In the genomic region with DNA sequence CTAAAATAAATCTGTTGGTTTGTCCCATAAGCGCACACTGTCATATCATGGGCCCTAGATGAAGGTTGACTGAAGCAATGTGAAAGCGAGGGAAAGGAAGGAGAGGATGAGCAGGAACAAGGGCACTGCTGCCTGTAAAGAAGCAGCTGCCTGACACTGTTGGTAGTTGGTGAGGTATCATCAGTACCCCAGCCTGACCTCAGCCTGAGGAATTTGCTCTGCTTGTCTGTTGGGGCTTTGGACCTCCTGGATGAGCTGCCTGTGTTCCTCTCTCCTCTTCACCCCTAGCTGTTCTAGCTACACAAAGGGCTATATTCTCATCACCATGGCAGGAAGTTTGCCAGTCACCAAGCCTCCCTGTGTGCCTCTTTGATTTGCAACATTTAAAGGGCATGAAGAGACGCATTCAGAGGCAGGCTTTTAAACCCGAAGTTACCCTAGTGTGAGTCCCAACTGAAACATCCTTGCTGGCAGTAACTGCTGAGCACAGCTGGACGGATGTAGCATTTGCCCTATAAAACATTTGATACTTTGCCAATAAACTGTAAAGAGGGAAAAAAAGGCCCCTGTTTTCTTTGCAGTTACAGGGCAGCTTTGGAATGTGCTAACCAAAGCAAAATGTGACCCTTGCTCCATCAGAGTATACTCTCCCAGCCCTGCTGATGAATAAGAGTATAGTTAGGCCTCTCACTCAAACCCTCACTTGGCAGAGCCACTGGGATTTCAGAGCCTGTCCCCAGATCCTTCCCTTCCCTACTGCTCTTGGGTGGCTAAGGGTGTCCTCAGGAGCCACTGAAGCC, we compare ENCODE assay signal across 9 cellular contexts. TPM values are rescaled to one million over a fixed set of nuclear protein-coding genes. Genes with fewer than 3 reads are reported as not detected.
DNase-seq lines count a peak whose midpoint lies in the region; ATAC-seq, FAIRE-seq and TF ChIP-seq lines count a peak whose summit lies in the region.
"Had no signal": no experiment of that assay in that cellular context is flagged by ENCODE, and none has a peak within 500 bp of the region (broad histone marks: within the 10 kb centered on the region; RNA-seq: fewer than 3 reads in every experiment).

No MANE protein-coding gene starts in this region.

- in situ Hi-C loops in mammary epithelial cell (cut with MboI; ENCODE audit: low sequenced_read_pairs in 2 of 2) = no loop called here
- in situ Hi-C loops in HepG2 (cut with HindIII; ENCODE audit: extremely low pct_ligation_motif_present, low pct_unique_long_range_greater_than_20kb) = no loop called here

- no peaks in the 10 kb centered on the region for H3K9me3 ChIP-seq in mammary epithelial cell (replicated peaks; ENCODE audit: insufficient read depth, low read length)
- H3K9me3 ChIP-seq in HepG2 (ENCODE audit: low read length) = no peaks in the 10 kb centered on the region

- no peak for TF ChIP-seq CTCF in HFFc6 (IDR thresholded peaks at IDR 0.05)
- TF ChIP-seq CTCF in mammary epithelial cell (conservative IDR thresholded peaks at IDR 0.05 in 1 of 2, IDR thresholded peaks at IDR 0.05 in 1 of 2; ENCODE audit: extremely low read depth in 1 of 2, insufficient read depth in 1 of 2, low read depth in 1 of 2, low read length in 2 of 2) = no peak
- no peak for TF ChIP-seq CTCF in HepG2 (CRISPR knock-in tag; IDR thresholded peaks at IDR 0.05)

- H3K27ac ChIP-seq in mammary epithelial cell (ENCODE audit: insufficient read depth, low read depth, low read length) (no peak overlapping the region), HepG2 (ENCODE audit: extremely low read length, insufficient read depth, low read length) (peak overlapping the region; percentile 72)

- FAIRE-seq in HepG2 (lab: Jason Lieb, UNC) = peak; percentile 92

- no peak for TF ChIP-seq RAD21 in HepG2 (CRISPR knock-in tag; IDR thresholded peaks at IDR 0.05)

- dilution Hi-C loops in mammary epithelial cell (cut with HindIII; ENCODE audit: low sequenced_read_pairs) = no loop called here

- TF ChIP-seq EP300 in HepG2 (IDR thresholded peaks at IDR 0.05; ENCODE audit: low read depth in 2 of 2, low read length in 2 of 2) (peak in 1 of 2 experiments; percentile 62; a peak in 1 of 4 replicates), HepG2 (CRISPR knock-in tag; IDR thresholded peaks at IDR 0.05; ENCODE audit: borderline replicate concordance) (no peak)

- H2AFZ ChIP-seq in mammary epithelial cell (ENCODE audit: low read depth, low read length) = peak overlapping the region; percentile 27
- peak overlapping the region; percentile 34 for H2AFZ ChIP-seq in HepG2 (ENCODE audit: low read length)

- intact Hi-C loops in mammary epithelial cell (cut with micrococcal nuclease) (no loop called here), HepG2 (cut with micrococcal nuclease; ENCODE audit: unreplicated experiment) (no loop called here)

- WGBS in mammary epithelial cell (ENCODE audit: low coverage, missing lambda C conversion rate) = 36% methylated on average over 5 of the region's 5 CpGs
- WGBS in HepG2 (ENCODE audit: low lambda C conversion rate) = 25% methylated on average over 5 of the region's 5 CpGs

- H3K36me3 Mint-ChIP-seq in HFFc6 (ENCODE audit: low read depth) = no peaks in the 10 kb centered on the region

- H3K27me3 ChIP-seq in mammary epithelial cell (ENCODE audit: insufficient read depth, low read length) (no peaks in the 10 kb centered on the region), HepG2 (ENCODE audit: control insufficient read depth in 1 of 2, insufficient read depth in 2 of 2, low read length in 2 of 2) (no peaks in the 10 kb centered on the region)

- ATAC-seq in HepG2 = peak; percentile 95
- ATAC-seq in GM19351 (IDR thresholded peaks at IDR 0.05; ENCODE audit: unreplicated experiment) = no peak

- no peak overlapping the region for H3K4me3 Mint-ChIP-seq in HFFc6

- H3K27ac Mint-ChIP-seq in HFFc6 = peak overlapping the region; percentile 45

- H3K9ac ChIP-seq in mammary epithelial cell (ENCODE audit: insufficient read depth, low read length) (no peak overlapping the region), HepG2 (ENCODE audit: insufficient read depth, low read depth, low read length) (peak overlapping the region; percentile 22)

- POLR2A ChIA-PET in HepG2 (lab: Yijun Ruan, JAX) = interaction anchor here (1.4 kb wide), 1 partner anchor 22 kb away, joined by 4 read pairs; a partner anchor contains a TSS

- peak; percentile 46 for DNase-seq in HFFc6
- peak; percentile 78 for DNase-seq in mammary epithelial cell
- peak; percentile 89 for DNase-seq in HepG2 (ENCODE audit: low spot score)
- peak; percentile 96 for DNase-seq in superior temporal gyrus (ENCODE audit: extremely low spot score)
- DNase-seq in NCI-H510A (lab: John Stamatoyannopoulos, UW) = no peak
- no peak for DNase-seq in RKO (ENCODE audit: low spot score)
- DNase-seq in DMS114 treated with DMSO at 0.1 percent for 48 hours (lab: John Stamatoyannopoulos, UW; ENCODE audit: unreplicated experiment) = no peak
- DNase-seq: NCI-H1417 treated with DMSO at 0.1 percent for 48 hours had no signal

- H4K20me1 ChIP-seq in mammary epithelial cell (ENCODE audit: insufficient read depth, low read length) = no peaks in the 10 kb centered on the region
- no peaks in the 10 kb centered on the region for H4K20me1 ChIP-seq in HepG2 (ENCODE audit: insufficient read depth, low read length)

- 0 out of 4 replicates have a peak, but pooled peaks of 1 of the 2 experiments have one; percentile 53 for TF ChIP-seq POLR2A in HepG2 (IDR thresholded peaks at IDR 0.05; ENCODE audit: insufficient read depth in 1 of 2, low read depth in 2 of 2, low read length in 2 of 2)

- no TSS peak for BruUV-seq in mammary epithelial cell (replicated peaks; lab: Mats Ljungman, UMichigan)
- BruUV-seq in HepG2 (replicated peaks; lab: Mats Ljungman, UMichigan) = TSS peak; percentile 79

- no peaks in the 10 kb centered on the region; the same call in 1 of the 2 replicates for H3K27me3 Mint-ChIP-seq in HFFc6 (ENCODE audit: insufficient read depth)

- H3K4me3 ChIP-seq in mammary epithelial cell (replicated peaks in 1 of 3; ENCODE audit: insufficient read depth in 1 of 3, low read depth in 2 of 3, low read length in 3 of 3) (no peak overlapping the region), HepG2 (replicated peaks in 1 of 3; ENCODE audit: insufficient read depth in 1 of 3, low read depth in 2 of 3, low read length in 3 of 3) (peak overlapping the region in 1 of 3 experiments; percentile 25; a peak in 2 of 6 replicates)

- H3K4me2 ChIP-seq in mammary epithelial cell (ENCODE audit: insufficient read depth, low read depth, low read length) (peak overlapping the region; percentile 28), HepG2 (ENCODE audit: low read depth, low read length) (peak overlapping the region; percentile 80)

- peaks cover 11% of the 10 kb centered on the region; the same call in 1 of the 2 replicates for H3K9me3 Mint-ChIP-seq in HFFc6

- CTCF ChIA-PET in mammary epithelial cell (lab: Charles Lee; ENCODE audit: low non-redundant PET) (no interaction called here), HepG2 (lab: Yijun Ruan, JAX; ENCODE audit: low intra/inter-chr PET ratio, low total read pairs) (no interaction called here)

- H3K36me3 ChIP-seq in mammary epithelial cell (ENCODE audit: insufficient read depth, low read length) (no peaks in the 10 kb centered on the region), HepG2 (replicated peaks in 1 of 2; ENCODE audit: control insufficient read depth in 1 of 2, insufficient read depth in 2 of 2, low read length in 2 of 2) (no peaks in the 10 kb centered on the region)

- H3K79me2 ChIP-seq in mammary epithelial cell (ENCODE audit: insufficient read depth, low read length) (no peaks in the 10 kb centered on the region), HepG2 (ENCODE audit: insufficient read depth, low read length) (no peaks in the 10 kb centered on the region)

- H3K4me1 ChIP-seq in mammary epithelial cell (ENCODE audit: insufficient read depth, low read length) (peaks cover 14% of the 10 kb centered on the region), HepG2 (ENCODE audit: insufficient read depth, low read length) (peaks cover 34% of the 10 kb centered on the region)

- peaks cover 24% of the 10 kb centered on the region; the same call in 1 of the 2 replicates for H3K4me1 Mint-ChIP-seq in HFFc6 (ENCODE audit: low read depth)

TF ChIP-seq in HepG2, 621 proteins besides CTCF, POLR2A, EP300 and RAD21 (continues in another document):
- TF ChIP-seq MAFK (conservative IDR thresholded peaks at IDR 0.05 in 1 of 2, IDR thresholded peaks at IDR 0.05 in 1 of 2; ENCODE audit: low read length in 2 of 2) (peak; percentile 93 to 94), TBX2 (CRISPR knock-in tag; IDR thresholded peaks at IDR 0.05; ENCODE audit: borderline replicate concordance) (peak; percentile 62; the same call in 1 of the 2 replicates), RFXAP (CRISPR knock-in tag; IDR thresholded peaks at IDR 0.05; ENCODE audit: borderline replicate concordance) (no peak), FOXO1 (CRISPR knock-in tag; IDR thresholded peaks at IDR 0.05) (no peak; the same call in 1 of the 2 replicates)

RNA-seq across cellular contexts. Expression of a gene that starts 22.2 kb away (rescaled TPM):
- 1 to 10 TPM in 5 of 6 experiments, under 1 TPM in 1; 0.31 to 4.0 (median 3.0) TPM for total RNA-seq in HFFc6 (2021; fragmentation: NEBNext Ultra II Directional; extraction: Animal tissue kit (Norgen Biotek cat#: 25700))
- 1 to 10 TPM; 5.2 to 8.0 TPM for total RNA-seq in mammary epithelial cell
- polyA plus RNA-seq in mammary epithelial cell = 1.3 TPM
- 1.4 TPM for polyA minus RNA-seq in mammary epithelial cell
- total RNA-seq in HepG2 (2016; rRNA removed; fragmentation: Illumina TruSeq; extraction: Trizol) = 1.8 and 3.3 TPM in 2 replicates
- total RNA-seq in HepG2 (2016; cell fraction: cytosol; rRNA removed; fragmentation: Illumina TruSeq; extraction: Trizol; ENCODE audit: low read depth) = 9.1 and 15.2 TPM in 2 replicates
- 2.6 TPM in 2 replicates for total RNA-seq in HepG2 (2016; cell fraction: insoluble cytoplasmic fraction; rRNA removed; fragmentation: Illumina TruSeq; extraction: Trizol)
- total RNA-seq in HepG2 (2016; cell fraction: membrane; rRNA removed; fragmentation: Illumina TruSeq; extraction: Trizol) = 4.8 and 5.7 TPM in 2 replicates
- total RNA-seq in HepG2 (2016; cell fraction: nucleus; rRNA removed; fragmentation: Illumina TruSeq; extraction: Trizol) = 4.5 and 7.0 TPM in 2 replicates
- 0.55 and 0.81 TPM in 2 replicates for polyA plus RNA-seq in HepG2 (2011; rRNA removed)
- polyA plus RNA-seq in HepG2 (2011; cell fraction: cytosol; rRNA removed) = 0.75 and 0.76 TPM in 2 replicates
- 1.4 and 2.2 TPM in 2 replicates for polyA plus RNA-seq in HepG2 (2011; cell fraction: nucleus; rRNA removed)
- 1.3 and 1.6 TPM in 2 replicates for polyA plus RNA-seq in HepG2 (2012)
- polyA plus RNA-seq in HepG2 (2016; cell fraction: cytosol; fragmentation: Illumina TruSeq; extraction: Trizol; ENCODE audit: low read depth) = 2.6 and 3.4 TPM in 2 replicates
- 2.1 and 4.0 TPM in 2 replicates for polyA plus RNA-seq in HepG2 (2016; cell fraction: insoluble cytoplasmic fraction; fragmentation: Illumina TruSeq; extraction: Trizol; ENCODE audit: low read depth)
- polyA plus RNA-seq in HepG2 (2016; cell fraction: membrane; fragmentation: Illumina TruSeq; extraction: Trizol; ENCODE audit: low read depth) = 2.9 and 3.6 TPM in 2 replicates
- 3.0 and 3.4 TPM in 2 replicates for polyA plus RNA-seq in HepG2 (2016; cell fraction: nucleus; fragmentation: Illumina TruSeq; extraction: Trizol; ENCODE audit: insufficient read depth, low read depth)
- 0.42 and 2.6 TPM in 2 replicates for polyA minus RNA-seq in HepG2 (2011; rRNA and poly(A)+ RNA removed; ENCODE audit: low replicate concordance)
- 1.8 and 2.3 TPM in 2 replicates for polyA minus RNA-seq in HepG2 (2011; cell fraction: cytosol; rRNA and poly(A)+ RNA removed)
- polyA minus RNA-seq in HepG2 (2011; cell fraction: nucleus; rRNA and poly(A)+ RNA removed) = 9.0 and 10.2 TPM in 2 replicates

Comparison
In these comparisons a context has a peak if more than half of its experiments do, and no peak if none do; other contexts are left out.
1. DNase-seq: peak in HFFc6 (single experiment), mammary epithelial cell (single experiment), HepG2 (single experiment) and superior temporal gyrus (single experiment); none in NCI-H510A (single experiment), RKO (single experiment) and DMS114 treated with DMSO at 0.1 percent for 48 hours (single experiment).